Comparison of ENCODE assay signal across 24 cellular contexts in the genomic region with DNA sequence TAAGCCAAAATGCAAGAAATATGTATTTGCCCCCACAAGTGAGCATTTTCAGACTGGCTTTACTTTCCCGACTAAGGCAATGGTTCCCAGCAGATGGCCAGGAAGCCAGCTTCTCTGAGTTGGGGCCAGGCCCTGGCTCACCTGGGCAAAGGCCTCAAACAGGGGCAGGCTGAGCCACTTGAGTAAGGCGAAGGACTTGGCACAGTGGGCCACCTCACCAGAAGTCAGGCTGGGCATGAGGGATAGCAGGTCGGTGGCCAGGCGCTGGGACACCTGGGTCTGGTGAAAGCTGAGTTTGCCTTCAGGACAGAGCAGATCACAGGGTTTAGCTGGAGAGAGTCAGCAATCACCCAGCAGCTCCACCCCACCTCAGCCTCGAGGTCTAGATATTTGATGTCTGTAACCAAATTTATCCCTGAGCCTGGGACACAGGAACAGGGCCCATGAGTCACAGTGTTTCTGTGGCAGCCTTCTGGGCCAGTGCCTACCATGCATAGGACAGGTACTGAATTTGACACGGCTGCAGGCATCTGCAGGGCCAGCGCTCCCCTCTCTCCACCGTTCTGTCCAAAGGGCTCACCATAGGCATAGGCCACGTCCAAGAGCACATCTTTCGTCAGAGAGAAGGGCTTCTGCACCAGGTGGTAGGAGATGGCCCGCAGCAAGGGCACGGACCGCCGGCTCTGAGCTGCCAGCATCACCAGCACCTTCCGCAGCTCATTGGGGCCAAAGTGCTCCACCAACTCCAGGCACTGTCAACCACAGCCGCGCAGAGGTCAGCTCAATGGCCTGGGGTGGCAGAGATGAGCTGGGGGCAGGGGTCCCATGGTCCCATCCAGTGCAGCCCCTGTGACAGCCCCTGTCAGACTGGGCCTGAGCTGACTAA. TPM values are rescaled to one million over a fixed set of nuclear protein-coding genes. Genes with fewer than 3 reads are reported as not detected.
A peak's percentile ranks its signal among the peaks of the same experiment; 100 is the strongest.
DNase-seq lines count a peak whose midpoint lies in the region; ATAC-seq, FAIRE-seq and TF ChIP-seq lines count a peak whose summit lies in the region.
"Had no signal": no experiment of that assay in that cellular context is flagged by ENCODE, and none has a peak within 500 bp of the region (broad histone marks: within the 10 kb centered on the region; RNA-seq: fewer than 3 reads in every experiment).

No MANE protein-coding gene starts in this region.

- H3K27me3 Mint-ChIP-seq in progenitor cell of endocrine pancreas, result no peaks in the 10 kb centered on the region

- TF ChIP-seq RAD21 in GM12878 (IDR thresholded peaks at IDR 0.05; ENCODE audit: insufficient read depth, low read depth, low read length), result no peak

- H3K4me3 ChIP-seq in left ventricle myocardium inferior, result no peak overlapping the region
- no peak overlapping the region for H3K4me3 ChIP-seq in GM12878
- no peak overlapping the region for H3K4me3 ChIP-seq in skeletal muscle tissue (ENCODE audit: low read length in 3 of 3)

- no TSS peak for BruUV-seq in GM12878 (replicated peaks; lab: Mats Ljungman, UMichigan)

- no peak overlapping the region for H3K4me2 ChIP-seq in GM12878 (ENCODE audit: control insufficient read depth, insufficient read depth)

- POLR2A ChIA-PET in GM12878 (lab: Charles Lee), result interaction anchor here (1.0 to 1.1 kb wide), 2 partner anchors 107 to 129 kb away, joined by 3 to 4 read pairs; no protein-coding TSS in a partner anchor

- peaks cover 12% of the 10 kb centered on the region for H3K36me3 Mint-ChIP-seq in progenitor cell of endocrine pancreas (ENCODE audit: insufficient read depth)

- CTCF ChIA-PET in GM12878 (lab: Yijun Ruan, JAX), result no interaction called here

- RAD21 ChIA-PET in GM12878 (lab: Charles Lee; ENCODE audit: unreplicated experiment), result no interaction called here

- H3K9ac ChIP-seq in GM12878 (ENCODE audit: control insufficient read depth, insufficient read depth, low read length), result no peak overlapping the region
- no peak overlapping the region for H3K9ac ChIP-seq in skeletal muscle tissue (ENCODE audit: low read depth in 1 of 3, low read length in 3 of 3)

- no peak overlapping the region for H2AFZ ChIP-seq in GM12878 (ENCODE audit: control insufficient read depth, low read depth, low read length)

- SMC1A ChIA-PET in GM12878 (lab: Charles Lee; ENCODE audit: uncharacterized antibody, unreplicated experiment), result no interaction called here

- H3K4me3 Mint-ChIP-seq in progenitor cell of endocrine pancreas (ENCODE audit: low read depth), result no peak overlapping the region
- H3K4me3 Mint-ChIP-seq: H9 had no signal

- H3K9me3 ChIP-seq in left ventricle myocardium inferior (replicated peaks) (no peaks in the 10 kb centered on the region), GM12878 (replicated peaks; ENCODE audit: control insufficient read depth, insufficient read depth, low read length) (no peaks in the 10 kb centered on the region), skeletal muscle tissue (ENCODE audit: control insufficient read depth in 3 of 3, low read length in 3 of 3) (no peaks in the 10 kb centered on the region)

- H3K27me3 ChIP-seq in left ventricle myocardium inferior (ENCODE audit: low read depth) (no peaks in the 10 kb centered on the region), GM12878 (replicated peaks in 1 of 2; ENCODE audit: control insufficient read depth in 2 of 2, insufficient read depth in 2 of 2, low read length in 1 of 2) (no peaks in the 10 kb centered on the region), skeletal muscle tissue (ENCODE audit: control insufficient read depth in 3 of 3, insufficient read depth in 3 of 3, low read length in 3 of 3) (no peaks in the 10 kb centered on the region)

- no peaks in the 10 kb centered on the region for H3K9me3 Mint-ChIP-seq in progenitor cell of endocrine pancreas (ENCODE audit: low read depth)
- H3K9me3 Mint-ChIP-seq: H9 had no signal

- ATAC-seq in Right ventricle myocardium superior (ENCODE audit: poor library complexity) (no peak), GM12878 (no peak)

- in situ Hi-C loops in GM12878 (cut with MboI), result no loop called here

- peaks cover 28% of the 10 kb centered on the region for H3K79me2 ChIP-seq in GM12878 (ENCODE audit: control insufficient read depth, insufficient read depth, low read length)

- peaks cover 98% of the 10 kb centered on the region for H3K36me3 ChIP-seq in left ventricle myocardium inferior
- H3K36me3 ChIP-seq in GM12878 (ENCODE audit: control insufficient read depth in 2 of 2, insufficient read depth in 2 of 2, low read length in 1 of 2), result peaks cover 56 to 63% of the 10 kb centered on the region in 2 experiments
- peaks cover 96 to 100% (median 97%) of the 10 kb centered on the region in 3 donors for H3K36me3 ChIP-seq in skeletal muscle tissue (ENCODE audit: control insufficient read depth in 3 of 3, insufficient read depth in 3 of 3, low read length in 3 of 3)

- no peak for FAIRE-seq in GM12878 (lab: Jason Lieb, UNC)
- FAIRE-seq: GM19239 had no signal

- DNase-seq in Right ventricle myocardium superior (peak; percentile 40), left ventricle myocardium inferior (no peak), GM12878 (ENCODE audit: low read depth, low spot score) (no peak), islet precursor cell (peak; percentile 33), progenitor cell of endocrine pancreas (ENCODE audit: low spot score, unreplicated experiment) (no peak), T-helper 1 cell (no peak), NCI-H187 treated with DMSO at 0.1 percent for 48 hours (lab: John Stamatoyannopoulos, UW) (no peak)
- DNase-seq: ACHN, AML-193, DMS 273 treated with DMSO at 0.1 percent for 48 hours, DND-41, H9, NCI-H1417, NCI-H187, NCI-H2227 treated with DMSO at 0.1 percent for 48 hours, NCI-H510A treated with DMSO at 0.1 percent for 48 hours, NCI-H774, OCI-M1, SHP77 treated with DMSO at 0.1 percent for 48 hours had no signal

- intact Hi-C loops in Right ventricle myocardium superior (cut with DNase I) (no loop called here), left ventricle myocardium inferior (cut with micrococcal nuclease) (no loop called here), GM12878 (cut with micrococcal nuclease; ENCODE audit: unreplicated experiment) (no loop called here)

- TF ChIP-seq POLR2A in GM12878 (IDR thresholded peaks at IDR 0.05; ENCODE audit: low read depth, low read length), result peak; percentile 48; the same call in 1 of the 2 replicates

- 92% methylated on average over 17 of the region's 17 CpGs for WGBS in GM12878 (ENCODE audit: insufficient coverage, insufficient replicate concordance, low lambda C conversion rate, missing lambda C conversion rate)

- H3K27ac Mint-ChIP-seq in progenitor cell of endocrine pancreas, result no peak overlapping the region
- H3K27ac Mint-ChIP-seq: H9 had no signal

- TF ChIP-seq EP300 in GM12878 (IDR thresholded peaks at IDR 0.05; ENCODE audit: borderline replicate concordance in 1 of 2, control insufficient read depth in 1 of 2, low read depth in 2 of 2, low read length in 2 of 2), result no peak

- no peak overlapping the region for H3K27ac ChIP-seq in left ventricle myocardium inferior (replicated peaks)
- H3K27ac ChIP-seq in GM12878 (ENCODE audit: control insufficient read depth, insufficient read depth), result no peak overlapping the region
- peak overlapping the region; percentile 13 for H3K27ac ChIP-seq in skeletal muscle tissue (ENCODE audit: low read depth, low read length)
- H3K27ac ChIP-seq: C4-2B had no signal

- no peak for TF ChIP-seq CTCF in left ventricle myocardium inferior (IDR thresholded peaks at IDR 0.05; ENCODE audit: borderline replicate concordance)
- TF ChIP-seq CTCF in GM12878 (IDR thresholded peaks at IDR 0.05 in 2 of 3, conservative IDR thresholded peaks at IDR 0.05 in 1 of 3; ENCODE audit: control insufficient read depth in 2 of 3, extremely low read depth in 1 of 3, insufficient read depth in 1 of 3, low read depth in 3 of 3, low read length in 3 of 3), result no peak
- TF ChIP-seq CTCF in progenitor cell of endocrine pancreas (IDR thresholded peaks at IDR 0.05; ENCODE audit: unreplicated experiment), result no peak

- H3K4me1 Mint-ChIP-seq in progenitor cell of endocrine pancreas (ENCODE audit: low read depth), result no peaks in the 10 kb centered on the region
- H3K4me1 Mint-ChIP-seq: H9 had no signal

- peaks cover 6% of the 10 kb centered on the region for H4K20me1 ChIP-seq in GM12878 (ENCODE audit: control insufficient read depth, insufficient read depth)

- H3K4me1 ChIP-seq in left ventricle myocardium inferior (peaks cover 63% of the 10 kb centered on the region), GM12878 (ENCODE audit: control insufficient read depth, insufficient read depth, low read length) (peaks cover 5% of the 10 kb centered on the region), skeletal muscle tissue (ENCODE audit: control insufficient read depth in 3 of 3, insufficient read depth in 3 of 3, low read length in 3 of 3) (peaks cover 21 to 43% (median 28%) of the 10 kb centered on the region in 3 donors)

RNA-seq across cellular contexts. Expression of gene TBRG4, which starts 7.3 kb away (rescaled TPM):
- total RNA-seq in Right ventricle myocardium superior, result 82.2 TPM
- total RNA-seq in left ventricle myocardium inferior, result 79.3 TPM
- 249 and 291 TPM in 2 replicates for total RNA-seq in GM12878 (2013; cell fraction: nucleolus; rRNA removed)
- 124 and 128 TPM in 2 replicates for total RNA-seq in GM12878 (2014; rRNA removed)
- total RNA-seq in GM12878 (2014; rRNA removed; fragmentation: Illumina TruSeq; extraction: Trizol), result 54.5 and 59.6 TPM in 2 replicates
- 109 and 117 TPM in 2 replicates for total RNA-seq in GM12878 (2021)
- polyA plus RNA-seq in GM12878 (2011; ENCODE audit: low read depth), result 60.7 TPM
- 79.4 and 126 TPM in 2 replicates for polyA plus RNA-seq in GM12878 (2011; rRNA removed)
- 124 and 201 TPM in 2 replicates for polyA plus RNA-seq in GM12878 (2011; cell fraction: cytosol; rRNA removed)
- 523 and 538 TPM in 2 replicates for polyA plus RNA-seq in GM12878 (2011; cell fraction: nucleus; rRNA removed)
- 68.8 and 75.2 TPM in 2 replicates for polyA plus RNA-seq in GM12878 (2012)
- 58.8 and 119 TPM in 2 replicates for polyA plus RNA-seq in GM12878 (2014; fragmentation: Illumina TruSeq; extraction: Trizol)
- 10 to 100 TPM in 1 of 2 experiments, 1 to 10 TPM in 1; 8.4 to 13.3 TPM for polyA plus RNA-seq in GM12878 (2014; fragmentation: Nextera tagmentation; extraction: Ambion mirVana)
- polyA plus RNA-seq in GM12878 (2014; rRNA removed), result 104 and 111 TPM in 2 replicates
- 100 to 1,000 TPM; 124 to 130 TPM for polyA plus RNA-seq in GM12878 (2016; fragmentation: Nextera tagmentation; extraction: Ambion mirVana)
- polyA minus RNA-seq in GM12878 (2011; rRNA and poly(A)+ RNA removed), result 145 and 219 TPM in 2 replicates
- polyA minus RNA-seq in GM12878 (2011; cell fraction: cytosol; rRNA and poly(A)+ RNA removed), result 56.4 and 73.5 TPM in 2 replicates
- 184 and 261 TPM in 2 replicates for polyA minus RNA-seq in GM12878 (2011; cell fraction: nucleus; rRNA and poly(A)+ RNA removed)
- 52.7 TPM for total RNA-seq in skeletal muscle tissue
- 73.0 and 73.1 TPM in 2 replicates for total RNA-seq in progenitor cell of endocrine pancreas

RNA-seq across cellular contexts. Expression of gene NACAD, which starts 15.4 kb away (rescaled TPM):
- total RNA-seq in Right ventricle myocardium superior (4.7 TPM), left ventricle myocardium inferior (3.8 TPM), GM12878 (2014; rRNA removed) (not detected in 2 replicates), GM12878 (2014; rRNA removed; fragmentation: Illumina TruSeq; extraction: Trizol) (not detected in 2 replicates), GM12878 (2021) (not detected in 2 replicates), skeletal muscle tissue (1.0 TPM), progenitor cell of endocrine pancreas (10.1 and 11.7 TPM in 2 replicates)
- 0.10 TPM in 1 of 2 replicates, not detected in the other for total RNA-seq in GM12878 (2013; cell fraction: nucleolus; rRNA removed)
- polyA plus RNA-seq in GM12878 (2011; ENCODE audit: low read depth), result not detected
- polyA plus RNA-seq in GM12878 (2011; rRNA removed) (not detected in 2 replicates), GM12878 (2014; fragmentation: Illumina TruSeq; extraction: Trizol) (not detected in 2 replicates), GM12878 (2014; fragmentation: Nextera tagmentation; extraction: Ambion mirVana) (not detected), GM12878 (2014; rRNA removed) (not detected in 2 replicates), GM12878 (2016; fragmentation: Nextera tagmentation; extraction: Ambion mirVana) (not detected)
- polyA plus RNA-seq in GM12878 (2011; cell fraction: cytosol; rRNA removed), result 0.03 TPM in 1 of 2 replicates, not detected in the other
- polyA plus RNA-seq in GM12878 (2011; cell fraction: nucleus; rRNA removed), result 0.13 and 0.15 TPM in 2 replicates
- not detected in 2 replicates for polyA plus RNA-seq in GM12878 (2012)
- not detected in 2 replicates for polyA minus RNA-seq in GM12878 (2011; rRNA and poly(A)+ RNA removed)
- polyA minus RNA-seq in GM12878 (2011; cell fraction: cytosol; rRNA and poly(A)+ RNA removed), result not detected in 2 replicates
- polyA minus RNA-seq in GM12878 (2011; cell fraction: nucleus; rRNA and poly(A)+ RNA removed), result not detected in 2 replicates
- total RNA-seq: G401 had no signal

RNA-seq across cellular contexts. Expression of gene RAMP3, which starts 53.4 kb away (rescaled TPM):
- total RNA-seq in Right ventricle myocardium superior, result 31.2 TPM
- total RNA-seq in left ventricle myocardium inferior, result 30.7 TPM
- not detected in 2 replicates for total RNA-seq in GM12878 (2013; cell fraction: nucleolus; rRNA removed)
- not detected in 2 replicates for total RNA-seq in GM12878 (2014; rRNA removed)
- total RNA-seq in GM12878 (2014; rRNA removed; fragmentation: Illumina TruSeq; extraction: Trizol), result not detected in 2 replicates
- not detected in 2 replicates for total RNA-seq in GM12878 (2021)
- not detected for polyA plus RNA-seq in GM12878 (2011; ENCODE audit: low read depth)
- not detected in 2 replicates for polyA plus RNA-seq in GM12878 (2011; rRNA removed)
- not detected in 2 replicates for polyA plus RNA-seq in GM12878 (2011; cell fraction: cytosol; rRNA removed)
- polyA plus RNA-seq in GM12878 (2011; cell fraction: nucleus; rRNA removed), result not detected in 2 replicates
- 0.11 TPM in 1 of 2 replicates, not detected in the other for polyA plus RNA-seq in GM12878 (2012)
- polyA plus RNA-seq in GM12878 (2014; fragmentation: Illumina TruSeq; extraction: Trizol), result not detected in 2 replicates
- polyA plus RNA-seq in GM12878 (2014; fragmentation: Nextera tagmentation; extraction: Ambion mirVana), result not detected
- not detected in 2 replicates for polyA plus RNA-seq in GM12878 (2014; rRNA removed)
- polyA plus RNA-seq in GM12878 (2016; fragmentation: Nextera tagmentation; extraction: Ambion mirVana), result not detected
- polyA minus RNA-seq in GM12878 (2011; rRNA and poly(A)+ RNA removed), result not detected in 2 replicates
- polyA minus RNA-seq in GM12878 (2011; cell fraction: cytosol; rRNA and poly(A)+ RNA removed), result not detected in 2 replicates
- not detected in 2 replicates for polyA minus RNA-seq in GM12878 (2011; cell fraction: nucleus; rRNA and poly(A)+ RNA removed)
- 5.7 TPM for total RNA-seq in skeletal muscle tissue
- not detected in 2 replicates for total RNA-seq in progenitor cell of endocrine pancreas
- total RNA-seq: G401, HT-29 had no signal

Comparison
In these comparisons a context has a peak if more than half of its experiments do, and no peak if none do; other contexts are left out.
1. DNase-seq: peak in Right ventricle myocardium superior (single experiment) and islet precursor cell (single experiment); none in left ventricle myocardium inferior (single experiment), GM12878 (single experiment), progenitor cell of endocrine pancreas (single experiment), T-helper 1 cell (0 of 5) and NCI-H187 treated with DMSO at 0.1 percent for 48 hours (single experiment).